In the genomic region with DNA sequence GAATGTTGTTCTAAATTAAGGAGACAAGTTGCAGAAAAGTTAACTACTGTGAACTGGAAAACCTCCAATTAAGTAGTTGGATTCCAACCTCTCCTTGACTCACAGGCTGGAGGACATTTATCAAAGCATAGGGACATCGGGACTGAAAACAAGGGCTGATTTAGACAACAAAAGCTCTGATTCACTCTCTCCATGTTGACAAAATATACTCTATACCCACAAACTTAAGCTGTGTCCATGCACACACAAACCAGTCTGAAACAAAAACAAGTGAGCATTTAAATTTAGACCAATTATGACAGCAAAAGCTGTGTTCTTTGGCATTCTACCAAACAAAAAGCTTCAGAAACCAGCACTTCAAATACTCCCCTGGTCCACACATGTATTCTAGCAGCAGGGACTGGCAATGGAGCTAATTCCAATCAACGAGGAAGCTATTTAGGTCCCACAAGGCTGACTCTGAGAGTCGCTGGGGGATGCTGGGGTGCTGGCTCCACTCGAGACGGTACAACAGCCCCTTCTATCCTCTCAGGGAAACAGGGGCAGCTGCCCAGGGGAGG, we compare ENCODE assay signal across 11 cellular contexts.
DNase-seq lines count a peak whose midpoint lies in the region; ATAC-seq and TF ChIP-seq lines count a peak whose summit lies in the region.
"Had no signal": no experiment of that assay in that cellular context is flagged by ENCODE, and none has a peak within 500 bp of the region (broad histone marks: within the 10 kb centered on the region; RNA-seq: fewer than 3 reads in every experiment).

No MANE protein-coding gene starts in this region.

- no peaks in the 10 kb centered on the region for H3K9me3 ChIP-seq in upper lobe of left lung

- no peak overlapping the region for H4K5ac ChIP-seq in mesendoderm (ENCODE audit: low read length)

- no peak for ATAC-seq in upper lobe of left lung (ENCODE audit: low FRiP score in 2 of 2)

- H2BK15ac ChIP-seq in mesendoderm (replicated peaks; ENCODE audit: low read depth): no peak overlapping the region

- H2BK5ac ChIP-seq in mesendoderm (ENCODE audit: low read length): no peak overlapping the region

- H2BK120ac ChIP-seq in mesendoderm (ENCODE audit: low read depth, low read length): no peak overlapping the region

- H3K9me3 Mint-ChIP-seq in type B pancreatic cell: no peaks in the 10 kb centered on the region

- no peak overlapping the region for H2AK5ac ChIP-seq in mesendoderm (ENCODE audit: low read length)

- H3K36me3 ChIP-seq in mesendoderm (ENCODE audit: control insufficient read depth, insufficient read depth, low read length) (no peaks in the 10 kb centered on the region), upper lobe of left lung (no peaks in the 10 kb centered on the region)

- peaks cover 12% of the 10 kb centered on the region for H3K4me1 Mint-ChIP-seq in type B pancreatic cell (ENCODE audit: unreplicated experiment)
- H3K4me1 Mint-ChIP-seq: CD14-positive monocyte had no signal

- H3K4me1 ChIP-seq in mesendoderm (ENCODE audit: control insufficient read depth, low read depth, low read length) (no peaks in the 10 kb centered on the region), upper lobe of left lung (peaks cover 0 to 4% (median 0%) of the 10 kb centered on the region in 4 donors)

- H3K4me3 ChIP-seq in choroid plexus epithelial cell (ENCODE audit: low read depth, low read length) (no peak overlapping the region), mesendoderm (ENCODE audit: low read length) (no peak overlapping the region), upper lobe of left lung (no peak overlapping the region)

- no peak for TF ChIP-seq POLR2A in upper lobe of left lung (IDR thresholded peaks at IDR 0.05)

- no peak overlapping the region for H3K4me2 ChIP-seq in mesendoderm (ENCODE audit: low read length)

- H3K23ac ChIP-seq in mesendoderm (ENCODE audit: low read length): no peak overlapping the region

- no peak overlapping the region for H3K9ac ChIP-seq in mesendoderm (ENCODE audit: low read length)

- H3K27ac ChIP-seq in mesendoderm (ENCODE audit: low read depth, low read length) (no peak overlapping the region), upper lobe of left lung (no peak overlapping the region)

- no peak for TF ChIP-seq EP300 in upper lobe of left lung (IDR thresholded peaks at IDR 0.05)

- H3K36me3 Mint-ChIP-seq in type B pancreatic cell: no peaks in the 10 kb centered on the region
- H3K36me3 Mint-ChIP-seq: CD14-positive monocyte had no signal

- no peak overlapping the region for H3K56ac ChIP-seq in mesendoderm (ENCODE audit: low read length)

- no peaks in the 10 kb centered on the region for H3K79me1 ChIP-seq in mesendoderm (ENCODE audit: low read length)

- H3K79me2 ChIP-seq in mesendoderm (ENCODE audit: control insufficient read depth, insufficient read depth, low read length): no peaks in the 10 kb centered on the region

- TF ChIP-seq CTCF in choroid plexus epithelial cell (conservative IDR thresholded peaks at IDR 0.05; ENCODE audit: low read depth, low read length): no peak
- no peak for TF ChIP-seq CTCF in type B pancreatic cell (conservative IDR thresholded peaks at IDR 0.05)
- TF ChIP-seq CTCF in upper lobe of left lung (IDR thresholded peaks at IDR 0.05): no peak

- H4K8ac ChIP-seq in mesendoderm (ENCODE audit: low read depth, low read length): no peak overlapping the region

- peak overlapping the region; percentile 16 for H3K4ac ChIP-seq in mesendoderm (ENCODE audit: low read depth, low read length)

- no peaks in the 10 kb centered on the region for H3K27me3 Mint-ChIP-seq in type B pancreatic cell

- peak; percentile 37 for DNase-seq in Ammon's horn (ENCODE audit: low spot score)
- peak; percentile 62 for DNase-seq in NCI-H1105 treated with DMSO at 0.1 percent for 48 hours (lab: John Stamatoyannopoulos, UW)
- peak; percentile 74 for DNase-seq in choroid plexus epithelial cell (ENCODE audit: low read depth)
- no peak for DNase-seq in mesendoderm
- DNase-seq in activated effector memory CD4-positive, alpha-beta T cell treated with anti-CD3 and anti-CD28 coated beads, Interleukin-2, amount 50 U/mL, for 16 hours: no peak
- DNase-seq in type B pancreatic cell (ENCODE audit: extremely low spot score, unreplicated experiment): no peak
- no peak for DNase-seq in activated naive CD4-positive, alpha-beta T cell treated with Interleukin-2 at 50 U/mL for 16 hours
- no peak for DNase-seq in upper lobe of left lung
- DNase-seq: caudate nucleus, NCI-H1417 treated with DMSO at 0.1 percent for 48 hours had no signal

- H3K27me3 ChIP-seq in mesendoderm (ENCODE audit: insufficient read depth, low read length, poor library complexity) (no peaks in the 10 kb centered on the region), upper lobe of left lung (no peaks in the 10 kb centered on the region)

- H3K4me3 Mint-ChIP-seq in type B pancreatic cell: no peak overlapping the region
- H3K4me3 Mint-ChIP-seq: CD14-positive monocyte had no signal

- WGBS in mesendoderm (ENCODE audit: extremely low coverage, insufficient coverage, low lambda C conversion rate): no CpG with 5 or more reads among the region's 5 CpGs
- 55 to 62% methylated on average over 5 of the region's 5 CpGs for WGBS in upper lobe of left lung, 2 donors

- no peak overlapping the region for H3K27ac Mint-ChIP-seq in type B pancreatic cell
- H3K27ac Mint-ChIP-seq: CD14-positive monocyte had no signal

- peak overlapping the region; percentile 47 for H3K18ac ChIP-seq in mesendoderm (ENCODE audit: low read length)

Comparison
In these comparisons a context has a peak if more than half of its experiments do, and no peak if none do; other contexts are left out.
1. DNase-seq: peak in Ammon's horn (single experiment), NCI-H1105 treated with DMSO at 0.1 percent for 48 hours (single experiment) and choroid plexus epithelial cell (single experiment); none in mesendoderm (single experiment), activated effector memory CD4-positive, alpha-beta T cell treated with anti-CD3 and anti-CD28 coated beads, Interleukin-2, amount 50 U/mL, for 16 hours (single experiment), type B pancreatic cell (single experiment), activated naive CD4-positive, alpha-beta T cell treated with Interleukin-2 at 50 U/mL for 16 hours (single experiment) and upper lobe of left lung (0 of 2).